ENCODE assay signal across 21 cellular contexts in genomic region chr5:166772770-166773169, GRCh38.
DNase-seq lines count a peak whose midpoint lies in the region; ATAC-seq, FAIRE-seq and TF ChIP-seq lines count a peak whose summit lies in the region.
"Had no signal": no experiment of that assay in that cellular context is flagged by ENCODE, and none has a peak within 500 bp of the region (broad histone marks: within the 10 kb centered on the region; RNA-seq: fewer than 3 reads in every experiment).

No MANE protein-coding gene starts in this region.

- no peaks in the 10 kb centered on the region for H3K4me1 Mint-ChIP-seq in activated naive CD8-positive, alpha-beta T cell treated with anti-CD3 and anti-CD28 coated beads for 36 hours
- H3K4me1 Mint-ChIP-seq in activated CD8-positive, alpha-beta T cell treated with anti-CD3 and anti-CD28 coated beads for 36 hours (ENCODE audit: low read depth), result no peaks in the 10 kb centered on the region
- H3K4me1 Mint-ChIP-seq: immature natural killer cell had no signal

- H3K4me2 ChIP-seq in skeletal muscle satellite cell (ENCODE audit: low read length), result peak overlapping the region; percentile 63

- no peak overlapping the region for H3K27ac Mint-ChIP-seq in activated naive CD8-positive, alpha-beta T cell treated with anti-CD3 and anti-CD28 coated beads for 36 hours
- no peak overlapping the region for H3K27ac Mint-ChIP-seq in activated CD8-positive, alpha-beta T cell treated with anti-CD3 and anti-CD28 coated beads for 36 hours
- H3K27ac Mint-ChIP-seq: immature natural killer cell; natural killer cell treated with Interleukin-12 subunit alpha and Interleukin-12 subunit beta and Interleukin-15 and Interleukin-18, amount 100 ng/mL, for 72 hours; progenitor cell of endocrine pancreas had no signal

- intact Hi-C loops in activated CD8-positive, alpha-beta T cell treated with anti-CD3 and anti-CD28 coated beads for 36 hours (cut with micrococcal nuclease), result no loop called here

- FAIRE-seq in HTR-8/SVneo (lab: Jason Lieb, UNC), result no peak
- FAIRE-seq: endothelial cell of umbilical vein, GM12878 had no signal

- no peaks in the 10 kb centered on the region for H3K27me3 Mint-ChIP-seq in activated naive CD8-positive, alpha-beta T cell treated with anti-CD3 and anti-CD28 coated beads for 36 hours
- H3K27me3 Mint-ChIP-seq in activated CD8-positive, alpha-beta T cell treated with anti-CD3 and anti-CD28 coated beads for 36 hours, result no peaks in the 10 kb centered on the region
- H3K27me3 Mint-ChIP-seq: natural killer cell treated with Interleukin-12 subunit alpha and Interleukin-12 subunit beta and Interleukin-15 and Interleukin-18, amount 100 ng/mL, for 72 hours had no signal

- POLR2A ChIA-PET in activated CD8-positive, alpha-beta T cell treated with anti-CD3 and anti-CD28 coated beads for 36 hours (lab: Charles Lee), result no interaction called here

- H3K9me3 ChIP-seq in skeletal muscle satellite cell (replicated peaks; ENCODE audit: low read length), result no peaks in the 10 kb centered on the region
- H3K9me3 ChIP-seq: colonic mucosa had no signal

- H3K36me3 ChIP-seq in skeletal muscle satellite cell (ENCODE audit: insufficient read depth, low read length), result no peaks in the 10 kb centered on the region
- H3K36me3 ChIP-seq: colonic mucosa, heart left ventricle had no signal

- in situ Hi-C loops in astrocyte of the spinal cord (cut with HindIII; ENCODE audit: low sequenced_read_pairs), result no loop called here

- H3K4me3 Mint-ChIP-seq in activated naive CD8-positive, alpha-beta T cell treated with anti-CD3 and anti-CD28 coated beads for 36 hours, result no peak overlapping the region
- no peak overlapping the region for H3K4me3 Mint-ChIP-seq in activated CD8-positive, alpha-beta T cell treated with anti-CD3 and anti-CD28 coated beads for 36 hours
- H3K4me3 Mint-ChIP-seq: immature natural killer cell; natural killer cell treated with Interleukin-12 subunit alpha and Interleukin-12 subunit beta and Interleukin-15 and Interleukin-18, amount 100 ng/mL, for 72 hours had no signal

- H3K36me3 Mint-ChIP-seq in activated naive CD8-positive, alpha-beta T cell treated with anti-CD3 and anti-CD28 coated beads for 36 hours, result no peaks in the 10 kb centered on the region
- H3K36me3 Mint-ChIP-seq in activated CD8-positive, alpha-beta T cell treated with anti-CD3 and anti-CD28 coated beads for 36 hours (ENCODE audit: low read depth), result no peaks in the 10 kb centered on the region
- H3K36me3 Mint-ChIP-seq: immature natural killer cell; natural killer cell treated with Interleukin-12 subunit alpha and Interleukin-12 subunit beta and Interleukin-15 and Interleukin-18, amount 100 ng/mL, for 72 hours had no signal

- H3K27me3 ChIP-seq in skeletal muscle satellite cell (ENCODE audit: control insufficient read depth, insufficient read depth, low read length), result no peaks in the 10 kb centered on the region
- H3K27me3 ChIP-seq: colonic mucosa, heart left ventricle had no signal

- H3K9ac ChIP-seq in skeletal muscle satellite cell (ENCODE audit: low read depth, low read length), result peak overlapping the region; percentile 41

- H3K9me3 Mint-ChIP-seq in activated naive CD8-positive, alpha-beta T cell treated with anti-CD3 and anti-CD28 coated beads for 36 hours, result peaks cover 4% of the 10 kb centered on the region
- H3K9me3 Mint-ChIP-seq in activated CD8-positive, alpha-beta T cell treated with anti-CD3 and anti-CD28 coated beads for 36 hours, result peaks cover 1% of the 10 kb centered on the region

- TF ChIP-seq CTCF in astrocyte of the spinal cord (IDR thresholded peaks at IDR 0.05; ENCODE audit: low read depth, low read length) (no peak), foreskin fibroblast (IDR thresholded peaks at IDR 0.05; ENCODE audit: low read depth, low read length) (no peak)
- no peak for TF ChIP-seq CTCF in activated CD8-positive, alpha-beta T cell treated with anti-CD3 and anti-CD28 coated beads for 36 hours (IDR thresholded peaks at IDR 0.05)

- CTCF ChIA-PET in activated CD8-positive, alpha-beta T cell treated with anti-CD3 and anti-CD28 coated beads for 36 hours (lab: Charles Lee), result no interaction called here

- DNase-seq in HTR-8/SVneo (ENCODE audit: insufficient read length, low spot score), result peak; percentile 39
- DNase-seq in astrocyte of the spinal cord (ENCODE audit: low read depth, low spot score), result peak; percentile 73
- peak; percentile 32 to 74 for DNase-seq in foreskin fibroblast
- DNase-seq in activated naive CD8-positive, alpha-beta T cell treated with anti-CD3 and anti-CD28 coated beads for 36 hours, result no peak
- no peak for DNase-seq in activated CD8-positive, alpha-beta T cell treated with anti-CD3 and anti-CD28 coated beads for 36 hours
- DNase-seq: activated CD4-positive, alpha-beta T cell treated with anti-CD3 and anti-CD28 coated beads for 48 hours; activated CD8-positive, alpha-beta memory T cell treated with anti-CD3 and anti-CD28 coated beads, Interleukin-2, amount 50 U/mL, for 4 hours; activated effector memory CD4-positive, alpha-beta T cell treated with anti-CD3 and anti-CD28 coated beads, Interleukin-2, amount 50 U/mL, for 16 hours; amygdala; colonic mucosa; GF-D8; heart left ventricle; immature natural killer cell; NCI-H146 had no signal

- H3K4me3 ChIP-seq in astrocyte of the spinal cord (ENCODE audit: low read depth, low read length) (no peak overlapping the region), foreskin fibroblast (ENCODE audit: low read depth in 1 of 2, low read length in 2 of 2) (no peak overlapping the region), skeletal muscle satellite cell (ENCODE audit: low read length) (peak overlapping the region; percentile 8)
- H3K4me3 ChIP-seq: colonic mucosa, GM12878, heart left ventricle had no signal

- peaks cover 27% of the 10 kb centered on the region for H3K4me1 ChIP-seq in skeletal muscle satellite cell (ENCODE audit: control insufficient read depth, insufficient read depth, low read length)
- H3K4me1 ChIP-seq: colonic mucosa, heart left ventricle had no signal

- ATAC-seq in HG03565 (IDR thresholded peaks at IDR 0.05; ENCODE audit: unreplicated experiment), result no peak
- ATAC-seq in GM21825 (IDR thresholded peaks at IDR 0.05; ENCODE audit: unreplicated experiment), result no peak
- ATAC-seq in activated CD8-positive, alpha-beta T cell treated with anti-CD3 and anti-CD28 coated beads for 36 hours, result no peak
- ATAC-seq: GM12878; heart left ventricle; natural killer cell treated with Interleukin-12 subunit alpha and Interleukin-12 subunit beta and Interleukin-15 and Interleukin-18, amount 100 ng/mL, for 72 hours had no signal

Comparison
In these comparisons a context has a peak if more than half of its experiments do, and no peak if none do; other contexts are left out.
1. DNase-seq: peak in HTR-8/SVneo (single experiment), astrocyte of the spinal cord (single experiment) and foreskin fibroblast (2 of 2); none in activated naive CD8-positive, alpha-beta T cell treated with anti-CD3 and anti-CD28 coated beads for 36 hours (single experiment) and activated CD8-positive, alpha-beta T cell treated with anti-CD3 and anti-CD28 coated beads for 36 hours (single experiment).